Comparison of ENCODE assay signal across 20 cellular contexts in genomic region chr1:7615138-7615537, GRCh38.
DNase-seq lines count a peak whose midpoint lies in the region; ATAC-seq and TF ChIP-seq lines count a peak whose summit lies in the region.
"Had no signal": no experiment of that assay in that cellular context is flagged by ENCODE, and none has a peak within 500 bp of the region (broad histone marks: within the 10 kb centered on the region; RNA-seq: fewer than 3 reads in every experiment).

No MANE protein-coding gene starts in this region.

- TF ChIP-seq EP300 in sigmoid colon (IDR thresholded peaks at IDR 0.05) = no peak

- no peak for ATAC-seq in Right ventricle myocardium inferior
- ATAC-seq: PC-3 had no signal

- no peak overlapping the region for H3K27ac Mint-ChIP-seq in immature natural killer cell
- H3K27ac Mint-ChIP-seq: B cell; CD4-positive, CD25-positive, alpha-beta regulatory T cell; IgD-negative memory B cell had no signal

- DNase-seq in DMS79 treated with DMSO at 0.1 percent for 48 hours (lab: John Stamatoyannopoulos, UW) = peak; percentile 18
- no peak for DNase-seq in DMS79 (lab: John Stamatoyannopoulos, UW)
- no peak for DNase-seq in left ventricle myocardium inferior
- DNase-seq in Right ventricle myocardium inferior (ENCODE audit: missing footprints) = no peak
- DNase-seq in sigmoid colon = peak; percentile 28
- DNase-seq in immature natural killer cell = no peak
- no peak for DNase-seq in SIG-M5 treated with dmso at 0.1 percent for 504 hours (lab: John Stamatoyannopoulos, UW; ENCODE audit: unreplicated experiment)
- DNase-seq: CD4-positive, CD25-positive, alpha-beta regulatory T cell; DMS153; MM.1S; NCI-H1694; NCI-H2029 treated with DMSO at 0.1 percent for 48 hours; PC-3; SHP77 had no signal

- H3K36me3 ChIP-seq in left ventricle myocardium inferior (no peaks in the 10 kb centered on the region), sigmoid colon (no peaks in the 10 kb centered on the region)

- H3K36me3 Mint-ChIP-seq in immature natural killer cell = no peaks in the 10 kb centered on the region
- H3K36me3 Mint-ChIP-seq: CD4-positive, CD25-positive, alpha-beta regulatory T cell; IgD-negative memory B cell had no signal

- no peaks in the 10 kb centered on the region for H3K9me3 Mint-ChIP-seq in immature natural killer cell

- H3K27me3 Mint-ChIP-seq in immature natural killer cell (ENCODE audit: low read depth in 3 of 3) = peaks cover 4 to 10% (median 9%) of the 10 kb centered on the region in 3 donors
- H3K27me3 Mint-ChIP-seq: CD4-positive, CD25-positive, alpha-beta regulatory T cell had no signal

- H3K4me3 ChIP-seq in left ventricle myocardium inferior (no peak overlapping the region), sigmoid colon (no peak overlapping the region)

- H3K9me3 ChIP-seq in left ventricle myocardium inferior (replicated peaks) (no peaks in the 10 kb centered on the region), sigmoid colon (no peaks in the 10 kb centered on the region)

- H3K4me1 ChIP-seq in left ventricle myocardium inferior = peaks cover 50% of the 10 kb centered on the region
- H3K4me1 ChIP-seq in sigmoid colon = no peaks in the 10 kb centered on the region

- H3K4me3 Mint-ChIP-seq in immature natural killer cell = no peak overlapping the region
- H3K4me3 Mint-ChIP-seq: B cell; CD4-positive, CD25-positive, alpha-beta regulatory T cell; IgD-negative memory B cell had no signal

- no peaks in the 10 kb centered on the region for H3K27me3 ChIP-seq in left ventricle myocardium inferior (ENCODE audit: low read depth)
- peaks cover 0 to 13% (median 0%) of the 10 kb centered on the region in 3 donors for H3K27me3 ChIP-seq in sigmoid colon

- no peaks in the 10 kb centered on the region for H3K4me1 Mint-ChIP-seq in immature natural killer cell
- H3K4me1 Mint-ChIP-seq: B cell; CD4-positive, CD25-positive, alpha-beta regulatory T cell; IgD-negative memory B cell had no signal

- WGBS in sigmoid colon, 2 donors = 73 to 76% methylated on average over 5 of the region's 5 CpGs

- intact Hi-C loops in left ventricle myocardium inferior (cut with micrococcal nuclease) (no loop called here), Right ventricle myocardium inferior (cut with DNase I) (no loop called here), sigmoid colon (cut with DNase I) (no loop called here)

- no peak for TF ChIP-seq POLR2A in sigmoid colon (IDR thresholded peaks at IDR 0.05)

- TF ChIP-seq CTCF in left ventricle myocardium inferior (IDR thresholded peaks at IDR 0.05; ENCODE audit: borderline replicate concordance) = no peak
- TF ChIP-seq CTCF in sigmoid colon (IDR thresholded peaks at IDR 0.05) = no peak

- peak overlapping the region; percentile 84 for H3K27ac ChIP-seq in left ventricle myocardium inferior (replicated peaks)
- H3K27ac ChIP-seq in angular gyrus (ENCODE audit: low read depth, low read length) = peak overlapping the region; percentile 34
- no peak overlapping the region for H3K27ac ChIP-seq in sigmoid colon
- H3K27ac ChIP-seq: 22Rv1, HL-60, KMS-11 had no signal

Comparison
In these comparisons a context has a peak if more than half of its experiments do, and no peak if none do; other contexts are left out.
1. DNase-seq: peak in DMS79 treated with DMSO at 0.1 percent for 48 hours (single experiment) and sigmoid colon (single experiment); none in DMS79 (single experiment), left ventricle myocardium inferior (single experiment), Right ventricle myocardium inferior (single experiment), immature natural killer cell (0 of 3) and SIG-M5 treated with dmso at 0.1 percent for 504 hours (single experiment).
2. H3K27ac ChIP-seq: peak in left ventricle myocardium inferior (single experiment) and angular gyrus (single experiment); none in sigmoid colon (0 of 4).